Comparison of ENCODE assay signal across 9 cellular contexts in the genomic region with DNA sequence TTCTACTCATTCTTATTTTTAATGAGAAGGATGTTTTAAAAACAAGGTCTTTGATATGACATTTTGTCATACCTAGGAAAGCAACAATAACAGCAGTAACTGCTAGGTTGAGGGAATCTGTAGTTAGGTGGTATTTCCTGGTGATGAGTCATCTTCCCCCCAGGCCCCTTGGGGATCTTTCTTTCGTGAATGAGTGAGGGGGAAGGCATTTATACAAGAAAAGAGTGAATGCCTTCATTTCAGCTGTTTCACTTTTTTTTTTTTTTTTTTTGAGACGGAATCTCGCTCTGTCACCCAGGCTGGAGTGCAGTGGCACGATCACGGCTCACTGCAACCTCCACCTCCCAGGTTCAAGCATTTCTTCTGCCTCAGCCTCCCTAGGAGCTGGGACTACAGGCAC.
DNase-seq lines count a peak whose midpoint lies in the region; ATAC-seq, FAIRE-seq and TF ChIP-seq lines count a peak whose summit lies in the region.
"Had no signal": no experiment of that assay in that cellular context is flagged by ENCODE, and none has a peak within 500 bp of the region (broad histone marks: within the 10 kb centered on the region; RNA-seq: fewer than 3 reads in every experiment).

No MANE protein-coding gene starts in this region.

- H3K27ac Mint-ChIP-seq in CD4-positive, alpha-beta T cell, result peak overlapping the region; percentile 77
- peak overlapping the region; percentile 80 for H3K27ac Mint-ChIP-seq in memory B cell

- CTCF ChIA-PET in CD4-positive, alpha-beta T cell (lab: Charles Lee), result interaction anchor here (1.0 to 1.3 kb wide), 2 partner anchors 17 to 100 kb away, joined by 3 read pairs; no protein-coding TSS in a partner anchor
- CTCF ChIA-PET in K562 (lab: Yijun Ruan, JAX; ENCODE audit: low intra/inter-chr PET ratio), result no interaction called here

- no peak for TF ChIP-seq CTCF in CD4-positive, alpha-beta T cell (IDR thresholded peaks at IDR 0.05)
- no peak for TF ChIP-seq CTCF in K562 (IDR thresholded peaks at IDR 0.05 in 2 of 3, conservative IDR thresholded peaks at IDR 0.05 in 1 of 3; ENCODE audit: insufficient read depth in 2 of 3, low read depth in 1 of 3, low read length in 3 of 3)

- peak; percentile 61 for ATAC-seq in CD4-positive, alpha-beta T cell (ENCODE audit: poor library complexity)
- peak; percentile 30 for ATAC-seq in K562
- peak; percentile 73 for ATAC-seq in memory B cell (ENCODE audit: low read depth)
- ATAC-seq in GM21381 (IDR thresholded peaks at IDR 0.05; ENCODE audit: unreplicated experiment), result no peak
- no peak for ATAC-seq in HG02973 (IDR thresholded peaks at IDR 0.05; ENCODE audit: unreplicated experiment)

- POLR2A ChIA-PET in CD4-positive, alpha-beta T cell (lab: Charles Lee), result no interaction called here
- POLR2A ChIA-PET in K562 (lab: Yijun Ruan, JAX), result no interaction called here

- TF ChIP-seq RAD21 in K562 (CRISPR knock-in tag; conservative IDR thresholded peaks at IDR 0.05 in 1 of 2, IDR thresholded peaks at IDR 0.05 in 1 of 2), result no peak

- H3K9me3 ChIP-seq in CD4-positive, alpha-beta T cell (ENCODE audit: control insufficient read depth, low read length), result no peaks in the 10 kb centered on the region
- H3K9me3 ChIP-seq in HUES6 (ENCODE audit: control insufficient read depth, insufficient read depth, low read depth, low read length) (no peaks in the 10 kb centered on the region), K562 (replicated peaks; ENCODE audit: control insufficient read depth, insufficient read depth, low read depth, low read length) (no peaks in the 10 kb centered on the region)

- peaks cover 42% of the 10 kb centered on the region for H3K79me2 ChIP-seq in K562 (ENCODE audit: control insufficient read depth, insufficient read depth, low read length)

- H2AFZ ChIP-seq in K562 (ENCODE audit: low read depth, low read length), result no peak overlapping the region

- 6% methylated on average over 1 of the region's 5 CpGs for WGBS in K562 (ENCODE audit: insufficient coverage, low coverage, missing lambda C conversion rate)

- H3K4me2 ChIP-seq in K562 (ENCODE audit: insufficient read depth, low read length), result no peak overlapping the region

- no peaks in the 10 kb centered on the region for H3K9me3 Mint-ChIP-seq in CD4-positive, alpha-beta T cell
- no peaks in the 10 kb centered on the region for H3K9me3 Mint-ChIP-seq in memory B cell

- no peak for FAIRE-seq in K562 (lab: Jason Lieb, UNC)

- H3K4me3 ChIP-seq in HUES6 (ENCODE audit: low read depth, low read length) (peak overlapping the region; percentile 21; the same call in 1 of the 2 replicates), K562 (no peak overlapping the region)

- H3K27ac ChIP-seq in CD4-positive, alpha-beta T cell (ENCODE audit: low read depth, low read length), result no peak overlapping the region
- peak overlapping the region; percentile 52; the same call in 1 of the 2 replicates for H3K27ac ChIP-seq in HUES6 (ENCODE audit: low read depth, low read length)
- no peak overlapping the region for H3K27ac ChIP-seq in K562 (ENCODE audit: extremely low read depth, low read depth, low read length)
- H3K27ac ChIP-seq: VCaP had no signal

- no peaks in the 10 kb centered on the region; the same call in 1 of the 2 replicates for H4K20me1 ChIP-seq in K562 (replicated peaks; ENCODE audit: control insufficient read depth, insufficient read depth, low read length)

- peak overlapping the region; percentile 26 for H3K9ac ChIP-seq in HUES6 (ENCODE audit: low read length)
- H3K9ac ChIP-seq in K562 (ENCODE audit: insufficient read depth in 1 of 2, low read depth in 2 of 2, low read length in 2 of 2), result no peak overlapping the region

- H3K27me3 ChIP-seq in CD4-positive, alpha-beta T cell (ENCODE audit: control insufficient read depth, insufficient read depth, low read length), result no peaks in the 10 kb centered on the region
- H3K27me3 ChIP-seq in HUES6 (ENCODE audit: control insufficient read depth, insufficient read depth, low read length) (no peaks in the 10 kb centered on the region), K562 (ENCODE audit: control insufficient read depth in 2 of 2, insufficient read depth in 2 of 2, low read length in 2 of 2) (no peaks in the 10 kb centered on the region)

- in situ Hi-C loops in K562 (cut with MboI), result no loop called here

- H3K4me1 ChIP-seq in HUES6 (ENCODE audit: control insufficient read depth, insufficient read depth, low read length) (peaks cover 60% of the 10 kb centered on the region), K562 (replicated peaks in 1 of 2; ENCODE audit: control insufficient read depth in 2 of 2, insufficient read depth in 2 of 2, low read length in 2 of 2) (peaks cover 13 to 14% of the 10 kb centered on the region in 2 experiments; a peak in 4 of 5 replicates)

- peak overlapping the region; percentile 23 for H3K4me3 Mint-ChIP-seq in CD4-positive, alpha-beta T cell
- no peak overlapping the region for H3K4me3 Mint-ChIP-seq in memory B cell

- peaks cover 79% of the 10 kb centered on the region for H3K4me1 Mint-ChIP-seq in CD4-positive, alpha-beta T cell (ENCODE audit: low read depth)
- H3K4me1 Mint-ChIP-seq in memory B cell, result peaks cover 54% of the 10 kb centered on the region

- no peaks in the 10 kb centered on the region for H3K9me1 ChIP-seq in K562 (ENCODE audit: control insufficient read depth, insufficient read depth, low read length)

- intact Hi-C loops in CD4-positive, alpha-beta T cell (cut with DNase I, micrococcal nuclease), result no loop called here
- intact Hi-C loops in K562 (cut with micrococcal nuclease), result no loop called here

- no TSS peak for BruUV-seq in K562 (replicated peaks; lab: Mats Ljungman, UMichigan)

- peaks cover 23% of the 10 kb centered on the region for H3K36me3 Mint-ChIP-seq in CD4-positive, alpha-beta T cell (ENCODE audit: low read depth)
- H3K36me3 Mint-ChIP-seq in memory B cell, result peaks cover 9% of the 10 kb centered on the region

- TF ChIP-seq POLR2A in K562 (conservative IDR thresholded peaks at IDR 0.05), result no peak

- TF ChIP-seq EP300 in K562 (IDR thresholded peaks at IDR 0.05; ENCODE audit: low read length), result no peak

- peak in 1 of 10 experiments; percentile 19 for DNase-seq in CD4-positive, alpha-beta T cell
- DNase-seq in K562 (ENCODE audit: extremely low read depth in 1 of 4, low spot score in 3 of 4) (peak in 2 of 4 experiments; percentile 17 to 25), memory B cell (ENCODE audit: low spot score in 2 of 2) (no peak), cerebellar nuclear complex (lab: John Stamatoyannopoulos, UW) (no peak), NCI-H2227 (lab: John Stamatoyannopoulos, UW; ENCODE audit: unreplicated experiment) (no peak)

- no peaks in the 10 kb centered on the region for H3K27me3 Mint-ChIP-seq in CD4-positive, alpha-beta T cell
- H3K27me3 Mint-ChIP-seq in memory B cell, result no peaks in the 10 kb centered on the region

- H3K36me3 ChIP-seq in HUES6 (ENCODE audit: control insufficient read depth, insufficient read depth, low read length) (no peaks in the 10 kb centered on the region), K562 (ENCODE audit: control insufficient read depth, insufficient read depth, low read length) (no peaks in the 10 kb centered on the region)

TF ChIP-seq in K562, 482 proteins besides CTCF, POLR2A, EP300 and RAD21:
- TF ChIP-seq JUND (IDR thresholded peaks at IDR 0.05; ENCODE audit: borderline replicate concordance, low read depth, low read length), result peak; percentile 53; the same call in 1 of the 2 replicates
- no peak for TF ChIP-seq JUND (tag; IDR thresholded peaks at IDR 0.05; ENCODE audit: borderline replicate concordance, low read depth, low read length)
- TF ChIP-seq ZNF780A (CRISPR knock-in tag; IDR thresholded peaks at IDR 0.05), result no peak
- TF ChIP-seq, protein P1, sequence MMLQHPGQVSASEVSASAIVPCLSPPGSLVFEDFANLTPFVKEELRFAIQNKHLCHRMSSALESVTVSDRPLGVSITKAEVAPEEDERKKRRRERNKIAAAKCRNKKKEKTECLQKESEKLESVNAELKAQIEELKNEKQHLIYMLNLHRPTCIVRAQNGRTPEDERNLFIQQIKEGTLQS (IDR thresholded peaks at IDR 0.05), result peak; percentile 74
- TF ChIP-seq, protein P1 (CRISPR knock-in tag; conservative IDR thresholded peaks at IDR 0.05), result no peak

Comparison
In these comparisons a context has a peak if more than half of its experiments do, and no peak if none do; other contexts are left out.
1. ATAC-seq: peak in CD4-positive, alpha-beta T cell (single experiment), K562 (single experiment) and memory B cell (single experiment); none in GM21381 (single experiment) and HG02973 (single experiment).